10 cellular contexts compared by ENCODE assay signal in genomic region chr6:39891976-39892375, GRCh38. TPM values are rescaled to one million over a fixed set of nuclear protein-coding genes. Genes with fewer than 3 reads are reported as not detected.
A peak's percentile ranks its signal among the peaks of the same experiment; 100 is the strongest.
DNase-seq lines count a peak whose midpoint lies in the region; ATAC-seq and TF ChIP-seq lines count a peak whose summit lies in the region.
"Had no signal": no experiment of that assay in that cellular context is flagged by ENCODE, and none has a peak within 500 bp of the region (broad histone marks: within the 10 kb centered on the region; RNA-seq: fewer than 3 reads in every experiment).

No MANE protein-coding gene starts in this region.

- peaks cover 9% of the 10 kb centered on the region for H3K27me3 Mint-ChIP-seq in activated T-helper 17 cell treated with anti-CD3 and anti-CD28 coated beads, Interleukin-2, amount 50 U/mL, for 72 hours

- no peak overlapping the region for H3K14ac ChIP-seq in mesenchymal stem cell (ENCODE audit: low read length in 2 of 2)

- peak overlapping the region in 1 of 2 experiments; percentile 58 for H3K18ac ChIP-seq in mesenchymal stem cell (ENCODE audit: low read depth in 1 of 2, low read length in 2 of 2)

- H3K4me3 ChIP-seq in dorsolateral prefrontal cortex (no peak overlapping the region), mesenchymal stem cell (ENCODE audit: insufficient read depth in 1 of 2, low read depth in 1 of 2, low read length in 2 of 2) (no peak overlapping the region)

- intact Hi-C loops in dorsolateral prefrontal cortex (cut with DNase I) = loop anchor here (5.0 to 10.0 kb wide), 5 partner anchors 100 to 527 kb away; partner anchors contain the start of genes DAAM2 (in 1 of the 2) and KIF6 (in 1 of the 2)

- H3K9ac ChIP-seq in mesenchymal stem cell (ENCODE audit: low read length) = peak overlapping the region; percentile 22

- no peak overlapping the region for H2AFZ ChIP-seq in mesenchymal stem cell (ENCODE audit: low read depth, low read length)

- no peaks in the 10 kb centered on the region for H3K9me3 Mint-ChIP-seq in activated T-helper 17 cell treated with anti-CD3 and anti-CD28 coated beads, Interleukin-2, amount 50 U/mL, for 72 hours

- H3K23ac ChIP-seq in mesenchymal stem cell (ENCODE audit: low read length in 2 of 2) = no peak overlapping the region

- peak overlapping the region in 1 of 2 experiments; percentile 7 for H2BK12ac ChIP-seq in mesenchymal stem cell (ENCODE audit: low read length in 2 of 2)

- TF ChIP-seq CTCF in dorsolateral prefrontal cortex (IDR thresholded peaks at IDR 0.05 in 54 of 56, conservative IDR thresholded peaks at IDR 0.05 in 2 of 56; ENCODE audit: low read depth in 1 of 56, partially characterized antibody in 56 of 56) = no peak
- TF ChIP-seq CTCF in GM20000 (IDR thresholded peaks at IDR 0.05; ENCODE audit: extremely low read depth, missing control alignments) = no peak

- peak overlapping the region in 54 of 59 donors; percentile 5 to 96 (median 64) for H3K27ac ChIP-seq in dorsolateral prefrontal cortex
- H3K27ac ChIP-seq in mesenchymal stem cell (ENCODE audit: low read length, poor library complexity, severe bottlenecking) = no peak overlapping the region

- peaks cover 22% of the 10 kb centered on the region for H3K4me1 ChIP-seq in mesenchymal stem cell (ENCODE audit: control insufficient read depth, insufficient read depth, low read depth, low read length)

- H3K36me3 ChIP-seq in mesenchymal stem cell (ENCODE audit: control insufficient read depth in 1 of 2, insufficient read depth in 2 of 2, low read depth in 1 of 2, low read length in 2 of 2) = peaks cover 3 to 12% of the 10 kb centered on the region in 2 experiments

- peak overlapping the region; percentile 56 for H4K8ac ChIP-seq in mesenchymal stem cell (ENCODE audit: low read length)

- no peaks in the 10 kb centered on the region for H3K4me1 Mint-ChIP-seq in activated T-helper 17 cell treated with anti-CD3 and anti-CD28 coated beads, Interleukin-2, amount 50 U/mL, for 72 hours
- H3K4me1 Mint-ChIP-seq: CD14-positive monocyte had no signal

- no peaks in the 10 kb centered on the region for H3K36me3 Mint-ChIP-seq in activated T-helper 17 cell treated with anti-CD3 and anti-CD28 coated beads, Interleukin-2, amount 50 U/mL, for 72 hours (ENCODE audit: low read depth)
- H3K36me3 Mint-ChIP-seq: CD14-positive monocyte had no signal

- no peak overlapping the region for H3K4me3 Mint-ChIP-seq in activated T-helper 17 cell treated with anti-CD3 and anti-CD28 coated beads, Interleukin-2, amount 50 U/mL, for 72 hours
- H3K4me3 Mint-ChIP-seq: CD14-positive monocyte had no signal

- no peaks in the 10 kb centered on the region for H3K79me1 ChIP-seq in mesenchymal stem cell (replicated peaks; ENCODE audit: low read length, poor library complexity, severe bottlenecking)

- peak; percentile 7 for DNase-seq in NOMO-1 treated with DMSO at 0.1 percent for 48 hours (lab: John Stamatoyannopoulos, UW; ENCODE audit: unreplicated experiment)
- no peak for DNase-seq in NOMO-1 treated with dmso at 0.1 percent for 144 hours (lab: John Stamatoyannopoulos, UW; ENCODE audit: unreplicated experiment)
- no peak for DNase-seq in dorsolateral prefrontal cortex
- peak; percentile 42 for DNase-seq in mesenchymal stem cell
- no peak for DNase-seq in GM20000 (ENCODE audit: low spot score)

- WGBS in mesenchymal stem cell = 76% methylated on average over 4 of the region's 4 CpGs

- H3K4me2 ChIP-seq in mesenchymal stem cell (ENCODE audit: low read length, poor library complexity, severe bottlenecking) = no peak overlapping the region

- peak overlapping the region; percentile 82 for H2AK5ac ChIP-seq in mesenchymal stem cell (ENCODE audit: low read length, severe bottlenecking)

- H2BK120ac ChIP-seq in mesenchymal stem cell (ENCODE audit: low read depth, low read length) = no peak overlapping the region

- no peaks in the 10 kb centered on the region for H3K9me3 ChIP-seq in mesenchymal stem cell (ENCODE audit: control insufficient read depth, low read length)
- H3K9me3 ChIP-seq: Caco-2 had no signal

- no peak for ATAC-seq in GM21526 (IDR thresholded peaks at IDR 0.05; ENCODE audit: low FRiP score, unreplicated experiment)
- no peak for ATAC-seq in GM18873 (IDR thresholded peaks at IDR 0.05; ENCODE audit: low FRiP score, unreplicated experiment)
- no peak for ATAC-seq in activated T-helper 17 cell treated with anti-CD3 and anti-CD28 coated beads, Interleukin-2, amount 50 U/mL, for 72 hours (replicated peaks)

- H3K4ac ChIP-seq in mesenchymal stem cell (ENCODE audit: low read depth in 1 of 2, low read length in 2 of 2) = no peak overlapping the region

- no peak overlapping the region for H2BK5ac ChIP-seq in mesenchymal stem cell (ENCODE audit: low read depth, low read length, poor library complexity, severe bottlenecking)

- no peak overlapping the region for H3K27ac Mint-ChIP-seq in activated T-helper 17 cell treated with anti-CD3 and anti-CD28 coated beads, Interleukin-2, amount 50 U/mL, for 72 hours

- H4K91ac ChIP-seq in mesenchymal stem cell (ENCODE audit: low read length) = peak overlapping the region; percentile 20

- no peaks in the 10 kb centered on the region for H3K27me3 ChIP-seq in dorsolateral prefrontal cortex
- no peaks in the 10 kb centered on the region for H3K27me3 ChIP-seq in mesenchymal stem cell (ENCODE audit: control insufficient read depth in 1 of 2, insufficient read depth in 1 of 2, low read length in 2 of 2)

- H2BK15ac ChIP-seq in mesenchymal stem cell (ENCODE audit: low read depth, poor library complexity, severe bottlenecking) = no peak overlapping the region

RNA-seq across cellular contexts. Expression of gene MOCS1, which starts 42.3 kb away (rescaled TPM):
- total RNA-seq in dorsolateral prefrontal cortex = 10 to 100 TPM; 17.5 to 42.3 (median 25.3) TPM
- polyA plus RNA-seq in mesenchymal stem cell (2013, experiment 1 of 2) = 10.7 TPM
- polyA plus RNA-seq in mesenchymal stem cell (2013, experiment 2 of 2) = 10.4 TPM
- 1 to 10 TPM in 1 of 2 donors, under 1 TPM in 1; 0.65 to 1.1 TPM for total RNA-seq in activated T-helper 17 cell treated with anti-CD3 and anti-CD28 coated beads, Interleukin-2, amount 50 U/mL, for 72 hours

Comparison
In these comparisons a context has a peak if more than half of its experiments do, and no peak if none do; other contexts are left out.
1. DNase-seq: peak in NOMO-1 treated with DMSO at 0.1 percent for 48 hours (single experiment) and mesenchymal stem cell (single experiment); none in NOMO-1 treated with dmso at 0.1 percent for 144 hours (single experiment), dorsolateral prefrontal cortex (0 of 10) and GM20000 (single experiment).
2. RNA of gene MOCS1, which starts 42.3 kb away (total RNA-seq): 17.5 to 42.3 TPM in dorsolateral prefrontal cortex; 0.65 to 1.1 TPM in activated T-helper 17 cell treated with anti-CD3 and anti-CD28 coated beads, Interleukin-2, amount 50 U/mL, for 72 hours; every median in the first group is over 4 times any median in the second.